In the genomic region with DNA sequence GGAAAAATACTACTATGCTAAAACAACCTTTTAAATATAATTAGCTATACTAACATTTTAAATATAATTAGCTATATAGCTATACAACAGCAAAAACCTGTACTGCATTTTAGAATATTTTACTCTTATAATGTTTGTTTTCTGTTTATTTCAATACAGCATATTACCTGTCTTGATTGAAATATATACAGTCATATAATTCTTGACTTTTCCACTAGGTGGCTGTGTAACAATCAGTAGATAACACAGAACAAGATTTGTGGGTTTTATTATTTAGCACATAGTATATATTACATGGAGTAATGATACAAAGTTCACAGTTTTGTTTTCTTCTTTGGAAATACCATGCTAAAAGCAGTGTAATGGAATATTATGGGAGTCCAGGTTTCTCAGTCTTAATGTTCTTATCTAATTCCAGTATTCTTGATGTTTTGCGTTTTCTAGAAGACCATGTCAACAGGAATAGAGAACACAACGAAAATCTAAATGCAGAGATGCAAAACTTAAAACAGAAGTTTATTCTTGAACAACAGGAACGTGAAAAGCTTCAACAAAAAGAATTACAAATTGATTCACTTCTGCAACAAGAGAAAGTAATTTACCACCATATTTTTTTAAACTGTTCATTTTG, we compare ENCODE assay signal across 8 cellular contexts. TPM values are rescaled to one million over a fixed set of nuclear protein-coding genes. Genes with fewer than 3 reads are reported as not detected.
DNase-seq lines count a peak whose midpoint lies in the region; ATAC-seq and TF ChIP-seq lines count a peak whose summit lies in the region.

No MANE protein-coding gene starts in this region.

- H3K4me3 Mint-ChIP-seq in chondrocyte (ENCODE audit: unreplicated experiment): no peak overlapping the region

- no peak overlapping the region for H3K27ac ChIP-seq in prostate gland
- no peak overlapping the region for H3K27ac ChIP-seq in WERI-Rb-1

- no peaks in the 10 kb centered on the region for H3K36me3 ChIP-seq in prostate gland
- no peaks in the 10 kb centered on the region for H3K36me3 ChIP-seq in mucosa of descending colon (ENCODE audit: low read depth)
- H3K36me3 ChIP-seq in WERI-Rb-1: peaks cover 66% of the 10 kb centered on the region

- ATAC-seq in GM18907 (IDR thresholded peaks at IDR 0.05; ENCODE audit: unreplicated experiment): peak; percentile 75
- peak; percentile 55 for ATAC-seq in HG03432 (IDR thresholded peaks at IDR 0.05; ENCODE audit: unreplicated experiment)
- no peak for ATAC-seq in mucosa of descending colon

- in situ Hi-C loops in KBM-7 (cut with MboI; ENCODE audit: low pct_unique_long_range_greater_than_20kb, low sequenced_read_pairs): no loop called here

- H3K9me3 Mint-ChIP-seq in chondrocyte (ENCODE audit: low read depth): no peaks in the 10 kb centered on the region

- no peaks in the 10 kb centered on the region for H3K27me3 Mint-ChIP-seq in chondrocyte (ENCODE audit: low read depth)

- intact Hi-C loops in prostate gland (cut with DNase I) (no loop called here), mucosa of descending colon (cut with DNase I, micrococcal nuclease) (no loop called here), cardiac septum (cut with DNase I) (no loop called here)

- 78% methylated on average over 3 of the region's 3 CpGs for WGBS in prostate gland

- H3K4me1 ChIP-seq in prostate gland (replicated peaks): no peaks in the 10 kb centered on the region
- no peaks in the 10 kb centered on the region for H3K4me1 ChIP-seq in mucosa of descending colon (ENCODE audit: low read depth)

- TF ChIP-seq POLR2A in prostate gland (IDR thresholded peaks at IDR 0.05): no peak

- no peak overlapping the region for H3K27ac Mint-ChIP-seq in chondrocyte (ENCODE audit: unreplicated experiment)

- peaks cover 2% of the 10 kb centered on the region for H3K36me3 Mint-ChIP-seq in chondrocyte (ENCODE audit: low read depth)

- TF ChIP-seq CTCF in chondrocyte (IDR thresholded peaks at IDR 0.05): peak; percentile 81
- TF ChIP-seq CTCF in prostate gland (IDR thresholded peaks at IDR 0.05): peak in 3 of 4 experiments; percentile 30 to 43 (median 38)
- TF ChIP-seq CTCF in mucosa of descending colon (IDR thresholded peaks at IDR 0.05): no peak
- no peak for TF ChIP-seq CTCF in WERI-Rb-1 (IDR thresholded peaks at IDR 0.05; ENCODE audit: low read depth, low read length)

- H3K9me3 ChIP-seq in prostate gland (no peaks in the 10 kb centered on the region), mucosa of descending colon (no peaks in the 10 kb centered on the region), WERI-Rb-1 (ENCODE audit: severe bottlenecking) (no peaks in the 10 kb centered on the region)

- no peak overlapping the region for H3K4me3 ChIP-seq in prostate gland
- no peak overlapping the region for H3K4me3 ChIP-seq in mucosa of descending colon
- H3K4me3 ChIP-seq in WERI-Rb-1 (ENCODE audit: low read depth, low read length): no peak overlapping the region

- peaks cover 4% of the 10 kb centered on the region for H3K4me1 Mint-ChIP-seq in chondrocyte (ENCODE audit: low read depth)

- H3K27me3 ChIP-seq in prostate gland (replicated peaks; ENCODE audit: insufficient read depth) (no peaks in the 10 kb centered on the region), WERI-Rb-1 (ENCODE audit: insufficient read depth, low read depth, severe bottlenecking) (no peaks in the 10 kb centered on the region)

- DNase-seq in chondrocyte (ENCODE audit: low spot score) (no peak), prostate gland (ENCODE audit: low spot score) (no peak), mucosa of descending colon (no peak), WERI-Rb-1 (no peak), KBM-7 (no peak), cardiac septum (ENCODE audit: low spot score) (no peak)

RNA-seq across cellular contexts. Expression of a gene that starts 13.3 kb away (rescaled TPM):
- total RNA-seq in chondrocyte: 3.7 to 4.2 TPM (median 3.9 TPM) in 3 replicates
- total RNA-seq in prostate gland: 1 to 10 TPM; 1.7 to 1.8 TPM
- 10 to 100 TPM in 1 of 3 donors, 1 to 10 TPM in 2; 2.3 to 19.0 (median 4.0) TPM for total RNA-seq in mucosa of descending colon
- total RNA-seq in cardiac septum: 0.46 TPM

RNA-seq across cellular contexts. Expression of a gene that starts 13.8 kb away (rescaled TPM):
- total RNA-seq in chondrocyte (24.6 to 27.1 TPM (median 27.0 TPM) in 3 replicates), prostate gland (1 to 10 TPM; 8.0 to 8.6 TPM), mucosa of descending colon (10 to 100 TPM; 17.5 to 24.1 (median 21.7) TPM), cardiac septum (16.2 TPM)

RNA-seq across cellular contexts. Expression of a gene that starts 31.7 kb away (rescaled TPM):
- total RNA-seq in chondrocyte: 27.9 to 35.9 TPM (median 28.7 TPM) in 3 replicates
- 10 to 100 TPM; 53.9 to 68.5 TPM for total RNA-seq in prostate gland
- 10 to 100 TPM; 69.4 to 72.5 (median 70.5) TPM for total RNA-seq in mucosa of descending colon
- total RNA-seq in cardiac septum: 45.2 TPM

RNA-seq across cellular contexts. Expression of a gene that starts 36.3 kb away (rescaled TPM):
- total RNA-seq in chondrocyte (70.5 to 90.6 TPM (median 80.0 TPM) in 3 replicates), prostate gland (100 to 1,000 TPM; 107 to 181 TPM), mucosa of descending colon (100 to 1,000 TPM; 138 to 190 (median 176) TPM), cardiac septum (62.6 TPM)

Comparison
In these comparisons a context has a peak if more than half of its experiments do, and no peak if none do; other contexts are left out.
1. CTCF ChIP-seq: peak in chondrocyte (single experiment) and prostate gland (3 of 4); none in mucosa of descending colon (single experiment) and WERI-Rb-1 (single experiment).